22 cellular contexts compared by ENCODE assay signal in the genomic region with DNA sequence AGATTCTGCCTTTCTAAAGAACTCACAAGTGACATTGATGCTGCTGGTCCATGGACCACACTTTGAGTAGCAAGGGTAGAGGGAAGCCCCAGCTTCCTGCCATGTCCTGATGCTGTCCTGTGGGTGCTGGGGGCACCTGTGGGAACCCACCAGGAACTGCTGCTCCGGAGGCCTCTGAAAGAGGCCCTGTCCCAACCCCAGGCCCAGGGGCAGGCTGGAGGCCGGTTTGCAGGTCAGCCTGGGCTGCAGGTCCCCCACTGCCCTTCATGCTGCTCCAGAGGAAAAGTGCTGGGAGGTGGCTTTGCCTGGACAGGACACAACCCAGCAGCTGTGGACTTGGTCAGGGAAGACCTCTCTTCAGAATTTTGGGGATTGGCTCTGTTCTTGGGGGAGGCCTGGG. TPM values are rescaled to one million over a fixed set of nuclear protein-coding genes. Genes with fewer than 3 reads are reported as not detected.
DNase-seq lines count a peak whose midpoint lies in the region; ATAC-seq, FAIRE-seq and TF ChIP-seq lines count a peak whose summit lies in the region.
"Had no signal": no experiment of that assay in that cellular context is flagged by ENCODE, and none has a peak within 500 bp of the region (broad histone marks: within the 10 kb centered on the region; RNA-seq: fewer than 3 reads in every experiment).

No MANE protein-coding gene starts in this region.

- no peaks in the 10 kb centered on the region for H3K27me3 ChIP-seq in PC-9 (ENCODE audit: insufficient read depth, low read depth)
- no peaks in the 10 kb centered on the region for H3K27me3 ChIP-seq in keratinocyte (ENCODE audit: control insufficient read depth, extremely low read depth, insufficient read depth, low read length)
- peaks cover 4% of the 10 kb centered on the region for H3K27me3 ChIP-seq in osteoblast (ENCODE audit: insufficient read depth, low read length)

- peaks cover 3% of the 10 kb centered on the region for H3K9me1 ChIP-seq in keratinocyte (ENCODE audit: control insufficient read depth, extremely low read depth, insufficient read depth, low read length)

- no TSS peak for BruUV-seq in PC-9 (replicated peaks; lab: Mats Ljungman, UMichigan)

- H3K4me3 Mint-ChIP-seq in CD14-positive monocyte = no peak overlapping the region
- H3K4me3 Mint-ChIP-seq in effector memory CD8-positive, alpha-beta T cell = no peak overlapping the region
- H3K4me3 Mint-ChIP-seq: GM23338, HFFc6 had no signal

- no peaks in the 10 kb centered on the region for H3F3A ChIP-seq in PC-9 (ENCODE audit: insufficient read depth, low read depth)

- H3K9me2 ChIP-seq in PC-9 (ENCODE audit: insufficient read depth) = no peaks in the 10 kb centered on the region

- POLR2A ChIA-PET in PC-9 (lab: Charles Lee; ENCODE audit: unreplicated experiment) = interaction anchor here (0.6 kb wide), 1 partner anchor 170 kb away, joined by 3 read pairs; no protein-coding TSS in a partner anchor

- no peaks in the 10 kb centered on the region for H3K79me2 ChIP-seq in PC-9 (ENCODE audit: low read depth)
- no peaks in the 10 kb centered on the region for H3K79me2 ChIP-seq in keratinocyte (ENCODE audit: control insufficient read depth, insufficient read depth, low read length)
- no peaks in the 10 kb centered on the region for H3K79me2 ChIP-seq in osteoblast (ENCODE audit: insufficient read depth, low read length)

- CTCF ChIA-PET in PC-9 (lab: Charles Lee) = no interaction called here

- peaks cover 6% of the 10 kb centered on the region for H3K4me1 Mint-ChIP-seq in CD14-positive monocyte
- no peaks in the 10 kb centered on the region for H3K4me1 Mint-ChIP-seq in effector memory CD8-positive, alpha-beta T cell (ENCODE audit: low read depth in 2 of 2)
- H3K4me1 Mint-ChIP-seq: CD8-positive, alpha-beta memory T cell; GM23338 had no signal

- H3K36me3 ChIP-seq in PC-9 (ENCODE audit: low read depth) (no peaks in the 10 kb centered on the region), keratinocyte (ENCODE audit: control insufficient read depth in 2 of 2, extremely low read depth in 1 of 2, insufficient read depth in 2 of 2, low read length in 2 of 2) (no peaks in the 10 kb centered on the region), osteoblast (ENCODE audit: insufficient read depth, low read length) (no peaks in the 10 kb centered on the region)

- H3K9me3 ChIP-seq in PC-9 (ENCODE audit: insufficient read depth, low read depth) (no peaks in the 10 kb centered on the region), keratinocyte (ENCODE audit: control insufficient read depth, low read depth, low read length) (no peaks in the 10 kb centered on the region), osteoblast (ENCODE audit: low read depth, low read length) (no peaks in the 10 kb centered on the region)
- H3K9me3 ChIP-seq: Caco-2 had no signal

- no peak overlapping the region for H2AFZ ChIP-seq in PC-9
- no peak overlapping the region for H2AFZ ChIP-seq in keratinocyte (ENCODE audit: control insufficient read depth, low read length)
- no peak overlapping the region for H2AFZ ChIP-seq in osteoblast (ENCODE audit: low read length)
- H2AFZ ChIP-seq: GM23338 had no signal

- peaks cover 0 to 5% (median 2%) of the 10 kb centered on the region in 7 donors for H3K9me3 Mint-ChIP-seq in CD14-positive monocyte
- no peaks in the 10 kb centered on the region for H3K9me3 Mint-ChIP-seq in effector memory CD8-positive, alpha-beta T cell
- H3K9me3 Mint-ChIP-seq: GM23338, HFFc6 had no signal

- H3K27me3 Mint-ChIP-seq in CD14-positive monocyte (ENCODE audit: low read depth in 3 of 3) = peaks cover 0 to 3% (median 0%) of the 10 kb centered on the region in 3 donors
- peaks cover 32 to 37% of the 10 kb centered on the region in 2 donors for H3K27me3 Mint-ChIP-seq in effector memory CD8-positive, alpha-beta T cell

- dilution Hi-C loops in keratinocyte (cut with MboI; ENCODE audit: extremely low pct_ligation_motif_present, low sequenced_read_pairs) = no loop called here

- no peak overlapping the region for H3K4me3 ChIP-seq in PC-9
- H3K4me3 ChIP-seq in keratinocyte (ENCODE audit: control insufficient read depth in 2 of 3, extremely low read depth in 1 of 3, insufficient read depth in 2 of 3, low read depth in 1 of 3, low read length in 3 of 3) = no peak overlapping the region
- H3K4me3 ChIP-seq in osteoblast (ENCODE audit: insufficient read depth, low read length) = no peak overlapping the region
- H3K4me3 ChIP-seq: GM23338, K562 had no signal

- intact Hi-C loops in CD14-positive monocyte (cut with micrococcal nuclease) (no loop called here), PC-9 (cut with micrococcal nuclease; ENCODE audit: unreplicated experiment) (no loop called here)

- peak; percentile 30 for DNase-seq in CD14-positive monocyte (ENCODE audit: low spot score)
- no peak for DNase-seq in PC-9
- DNase-seq in keratinocyte (ENCODE audit: low read depth, low spot score) = no peak
- peak; percentile 58 for DNase-seq in osteoblast (ENCODE audit: insufficient read length, low spot score, missing footprints)
- DNase-seq in activated gamma-delta T cell (lab: John Stamatoyannopoulos, UW) = no peak
- DNase-seq in effector memory CD8-positive, alpha-beta T cell = no peak
- DNase-seq in activated T-cell treated with anti-CD3 and anti-CD28 coated beads, Interleukin-2, amount 50 U/mL, for 48 hours = no peak
- DNase-seq: AML-193; Caco-2; CD8-positive, alpha-beta memory T cell had no signal

- no peaks in the 10 kb centered on the region for H3K36me3 Mint-ChIP-seq in CD14-positive monocyte
- no peaks in the 10 kb centered on the region for H3K36me3 Mint-ChIP-seq in effector memory CD8-positive, alpha-beta T cell (ENCODE audit: insufficient read depth)
- H3K36me3 Mint-ChIP-seq: CD8-positive, alpha-beta memory T cell had no signal

- H3K27ac ChIP-seq in PC-9 (no peak overlapping the region), keratinocyte (ENCODE audit: control insufficient read depth, insufficient read depth, low read length) (no peak overlapping the region), osteoblast (ENCODE audit: low read depth, low read length) (no peak overlapping the region)

- H4K20me1 ChIP-seq in PC-9 (ENCODE audit: insufficient read depth) (no peaks in the 10 kb centered on the region), keratinocyte (ENCODE audit: control insufficient read depth, extremely low read depth, insufficient read depth, low read length) (no peaks in the 10 kb centered on the region), osteoblast (ENCODE audit: insufficient read depth, low read length) (no peaks in the 10 kb centered on the region)

- TF ChIP-seq CTCF in CD14-positive monocyte (IDR thresholded peaks at IDR 0.05) = no peak
- TF ChIP-seq CTCF in PC-9 (conservative IDR thresholded peaks at IDR 0.05) = no peak
- TF ChIP-seq CTCF in keratinocyte (optimal IDR thresholded peaks at IDR 0.05 in 1 of 3, IDR thresholded peaks at IDR 0.05 in 1 of 3, conservative IDR thresholded peaks at IDR 0.05 in 1 of 3; ENCODE audit: extremely low read depth in 1 of 3, insufficient read depth in 2 of 3, low read length in 3 of 3) = no peak
- TF ChIP-seq CTCF in osteoblast (IDR thresholded peaks at IDR 0.05; ENCODE audit: extremely low read depth, low read depth, low read length) = no peak

- no peak overlapping the region for H3K9ac ChIP-seq in keratinocyte (ENCODE audit: control insufficient read depth, extremely low read depth, insufficient read depth, low read length)

- 0 out of 2 replicates have a peak overlapping the region, but pooled peaks have one; percentile 37 for H3K4me2 ChIP-seq in PC-9
- H3K4me2 ChIP-seq in keratinocyte (ENCODE audit: control insufficient read depth, extremely low read depth, insufficient read depth, low read depth, low read length) = peak overlapping the region; percentile 50
- H3K4me2 ChIP-seq in osteoblast (ENCODE audit: insufficient read depth, low read length) = no peak overlapping the region
- H3K4me2 ChIP-seq: GM23338 had no signal

- FAIRE-seq in keratinocyte (lab: Jason Lieb, UNC) = no peak
- FAIRE-seq: A204.1, D721Med, G401.6, GM12891, GM19239, H54, K562 had no signal

- peak overlapping the region in 1 of 7 donors; percentile 53 for H3K27ac Mint-ChIP-seq in CD14-positive monocyte
- H3K27ac Mint-ChIP-seq in effector memory CD8-positive, alpha-beta T cell = no peak overlapping the region
- H3K27ac Mint-ChIP-seq: CD8-positive, alpha-beta memory T cell; GM23338; HFFc6 had no signal

- H3K4me1 ChIP-seq in PC-9 (replicated peaks; ENCODE audit: insufficient read depth) = peaks cover 20% of the 10 kb centered on the region
- peaks cover 43% of the 10 kb centered on the region for H3K4me1 ChIP-seq in keratinocyte (ENCODE audit: control insufficient read depth, extremely low read depth, insufficient read depth, low read length)
- H3K4me1 ChIP-seq in osteoblast (ENCODE audit: insufficient read depth, low read length) = peaks cover 7% of the 10 kb centered on the region
- H3K4me1 ChIP-seq: Caco-2 had no signal

- ATAC-seq in HG02938 (IDR thresholded peaks at IDR 0.05; ENCODE audit: unreplicated experiment) = no peak
- ATAC-seq in effector memory CD8-positive, alpha-beta T cell (replicated peaks) = no peak
- ATAC-seq: GM23338, K562 had no signal

RNA-seq across cellular contexts. Expression of gene SLC22A11, which starts 9.6 kb away (rescaled TPM):
- polyA plus RNA-seq in CD14-positive monocyte (not detected), keratinocyte (not detected in 3 replicates)
- total RNA-seq in PC-9 (2021) (0.41 and 1.1 TPM in 2 replicates), osteoblast (not detected in 2 replicates)
- not detected for polyA plus RNA-seq in keratinocyte (2011; ENCODE audit: low read depth)
- polyA plus RNA-seq in keratinocyte (2011; cell fraction: cytosol; rRNA removed) = 0.08 TPM in 1 of 2 replicates, not detected in the other
- polyA plus RNA-seq in keratinocyte (2011; cell fraction: nucleus; rRNA removed) = not detected in 2 replicates
- not detected in 2 replicates for polyA plus RNA-seq in keratinocyte (2012; ENCODE audit: low replicate concordance)
- not detected in 3 replicates for polyA minus RNA-seq in keratinocyte
- polyA minus RNA-seq in keratinocyte (2011; cell fraction: cytosol; rRNA and poly(A)+ RNA removed) = not detected
- polyA minus RNA-seq in keratinocyte (2011; cell fraction: nucleus; rRNA and poly(A)+ RNA removed) = not detected in 2 replicates
- total RNA-seq: CD8-positive, alpha-beta memory T cell; GM23338; HFFc6; IMR-90; K562 had no signal
- polyA plus RNA-seq: BJ; CD8-positive, alpha-beta memory T cell; GM23338; IMR-90 had no signal

RNA-seq across cellular contexts. Expression of gene SLC22A12, which starts 44.8 kb away (rescaled TPM):
- polyA plus RNA-seq in CD14-positive monocyte (not detected), keratinocyte (not detected in 3 replicates)
- total RNA-seq in PC-9 (2021) (not detected in 2 replicates), osteoblast (not detected in 2 replicates)
- polyA plus RNA-seq in keratinocyte (2011; ENCODE audit: low read depth) = not detected
- not detected in 2 replicates for polyA plus RNA-seq in keratinocyte (2011; cell fraction: cytosol; rRNA removed)
- not detected in 2 replicates for polyA plus RNA-seq in keratinocyte (2011; cell fraction: nucleus; rRNA removed)
- polyA plus RNA-seq in keratinocyte (2012; ENCODE audit: low replicate concordance) = not detected in 2 replicates
- polyA minus RNA-seq in keratinocyte = not detected in 3 replicates
- not detected for polyA minus RNA-seq in keratinocyte (2011; cell fraction: cytosol; rRNA and poly(A)+ RNA removed)
- polyA minus RNA-seq in keratinocyte (2011; cell fraction: nucleus; rRNA and poly(A)+ RNA removed) = not detected in 2 replicates
- total RNA-seq: Caco-2; CD8-positive, alpha-beta memory T cell; GM23338; HFFc6; IMR-90; K562 had no signal
- polyA plus RNA-seq: BJ; CD8-positive, alpha-beta memory T cell; GM23338; IMR-90; K562 had no signal

Comparison
In these comparisons a context has a peak if more than half of its experiments do, and no peak if none do; other contexts are left out.
1. DNase-seq: peak in CD14-positive monocyte (single experiment) and osteoblast (single experiment); none in PC-9 (0 of 2), keratinocyte (single experiment), activated gamma-delta T cell (single experiment), effector memory CD8-positive, alpha-beta T cell (0 of 3) and activated T-cell treated with anti-CD3 and anti-CD28 coated beads, Interleukin-2, amount 50 U/mL, for 48 hours (0 of 2).